Comparison of ENCODE assay signal across 33 cellular contexts in genomic region chr22:34354071-34354817, GRCh38.
"Had no signal": no experiment of that assay in that cellular context is flagged by ENCODE, and none has a peak within 500 bp of the region (broad histone marks: within the 10 kb centered on the region; RNA-seq: fewer than 3 reads in every experiment).

No MANE protein-coding gene starts in this region.

- ATAC-seq: activated CD4-positive, CD25-positive, alpha-beta regulatory T cell treated with anti-CD3 and anti-CD28 coated beads, Interleukin-2, amount 50 U/mL, for 24 hours; activated CD8-positive, alpha-beta T cell treated with anti-CD3 and anti-CD28 coated beads for 36 hours; activated naive CD4-positive, alpha-beta T cell treated with anti-CD3 and anti-CD28 coated beads, Interleukin-2, amount 50 U/mL, for 72 hours; gastroesophageal sphincter; T-helper 17 cell had no signal

- H3K36me3 ChIP-seq: ascending aorta, breast epithelium, cardiac muscle cell, colonic mucosa, esophagus squamous epithelium, gastroesophageal sphincter, WERI-Rb-1 had no signal

- H3K4me1 Mint-ChIP-seq: activated B cell treated with CpG ODN at 0.5 μM for 24 hours; activated naive CD4-positive, alpha-beta T cell treated with anti-CD3 and anti-CD28 coated beads, Interleukin-2, amount 10 ng/mL, durations not matched to agents 7 days and 5 days; activated naive CD8-positive, alpha-beta T cell treated with anti-CD3 and anti-CD28 coated beads, Interleukin-2, amount 10 ng/mL, durations not matched to agents 7 days and 5 days; brain; T-helper 17 cell had no signal

- FAIRE-seq: endothelial cell of umbilical vein had no signal

- H3K27me3 ChIP-seq: ascending aorta, cardiac muscle cell, colonic mucosa, gastroesophageal sphincter had no signal

- H3K27ac Mint-ChIP-seq: activated B cell treated with CpG ODN at 0.5 μM for 24 hours; activated CD8-positive, alpha-beta T cell treated with anti-CD3 and anti-CD28 coated beads for 36 hours; activated naive CD4-positive, alpha-beta T cell treated with anti-CD3 and anti-CD28 coated beads, Interleukin-2, amount 10 ng/mL, durations not matched to agents 7 days and 5 days; activated naive CD4-positive, alpha-beta T cell treated with anti-CD3 and anti-CD28 coated beads, Interleukin-2, amount 50 U/mL, for 72 hours; activated naive CD8-positive, alpha-beta T cell treated with anti-CD3 and anti-CD28 coated beads, Interleukin-2, amount 10 ng/mL, durations not matched to agents 7 days and 5 days; activated T-helper 1 cell treated with anti-CD3 and anti-CD28 coated beads, Interleukin-12 subunit alpha, Interleukin-12 subunit beta, Interleukin-2, Interleukin-4 antibody, amounts not matched to agents 30 ng/mL and 10 ng/mL and 1 ng/mL, durations not matched to agents 14 hours and 24 hours and 36 hours; activated T-helper 2 cell treated with anti-CD3 and anti-CD28 coated beads, Interferon-gamma antibody, Interleukin-2, Interleukin-4, amounts not matched to agents 10 μg/mL and 5 μg/mL and 100 μg/mL, durations not matched to agents 14 hours and 24 hours and 36 hours; brain; T-helper 17 cell; T-helper 2 cell treated with Interferon-gamma antibody and Interleukin-4, amounts not matched to agents 5 μg/mL and 100 μg/mL, for 36 hours had no signal

- H3K4me3 ChIP-seq: ascending aorta, breast epithelium, cardiac muscle cell, colonic mucosa, esophagus squamous epithelium, gastroesophageal sphincter had no signal

- H3K27ac ChIP-seq: ascending aorta, breast epithelium, cardiac muscle cell, colonic mucosa, epithelial cell of prostate, esophagus squamous epithelium, gastroesophageal sphincter, WERI-Rb-1 had no signal

- H3K9me3 Mint-ChIP-seq: activated B cell treated with CpG ODN at 0.5 μM for 24 hours; activated naive CD8-positive, alpha-beta T cell treated with anti-CD3 and anti-CD28 coated beads, Interleukin-2, amount 10 ng/mL, durations not matched to agents 7 days and 5 days had no signal

- H3K27me3 Mint-ChIP-seq: activated CD8-positive, alpha-beta T cell treated with anti-CD3 and anti-CD28 coated beads for 36 hours; activated naive CD4-positive, alpha-beta T cell treated with anti-CD3 and anti-CD28 coated beads, Interleukin-2, amount 10 ng/mL, durations not matched to agents 7 days and 5 days; activated naive CD8-positive, alpha-beta T cell treated with anti-CD3 and anti-CD28 coated beads, Interleukin-2, amount 10 ng/mL, durations not matched to agents 7 days and 5 days; T-helper 17 cell had no signal

- H3K4me1 ChIP-seq: ascending aorta, breast epithelium, colonic mucosa, esophagus squamous epithelium, gastroesophageal sphincter had no signal

- H3K9me3 ChIP-seq: ascending aorta, breast epithelium, colonic mucosa, esophagus squamous epithelium, gastroesophageal sphincter had no signal

- H3K4me3 Mint-ChIP-seq: activated B cell treated with CpG ODN at 0.5 μM for 24 hours; activated CD8-positive, alpha-beta T cell treated with anti-CD3 and anti-CD28 coated beads for 36 hours; activated naive CD4-positive, alpha-beta T cell treated with anti-CD3 and anti-CD28 coated beads, Interleukin-2, amount 10 ng/mL, durations not matched to agents 7 days and 5 days; activated naive CD8-positive, alpha-beta T cell treated with anti-CD3 and anti-CD28 coated beads, Interleukin-2, amount 10 ng/mL, durations not matched to agents 7 days and 5 days; activated T-helper 1 cell treated with anti-CD3 and anti-CD28 coated beads, Interleukin-12 subunit alpha, Interleukin-12 subunit beta, Interleukin-2, Interleukin-4 antibody, amounts not matched to agents 30 ng/mL and 10 ng/mL and 1 ng/mL, durations not matched to agents 14 hours and 24 hours and 36 hours; brain; T-helper 17 cell; T-helper 2 cell treated with Interferon-gamma antibody and Interleukin-4, amounts not matched to agents 5 μg/mL and 100 μg/mL, for 36 hours had no signal

- DNase-seq: activated B cell treated with CpG ODN at 0.5 μM for 24 hours; activated CD4-positive, alpha-beta T cell treated with anti-CD3 and anti-CD28 coated beads for 48 hours; activated CD4-positive, alpha-beta T cell treated with anti-CD3 and anti-CD28 coated beads, Interleukin-2, amount 50 U/mL, for 1 hour; activated CD4-positive, alpha-beta T cell treated with anti-CD3 and anti-CD28 coated beads, Interleukin-2, amount 50 U/mL, for 48 hours; activated CD8-positive, alpha-beta memory T cell treated with anti-CD3 and anti-CD28 coated beads for 24 hours; activated CD8-positive, alpha-beta T cell treated with anti-CD3 and anti-CD28 coated beads for 36 hours; activated gamma-delta T cell; activated naive CD4-positive, alpha-beta T cell; activated naive CD4-positive, alpha-beta T cell treated with anti-CD3 and anti-CD28 coated beads, Interleukin-2, amount 10 ng/mL, durations not matched to agents 7 days and 5 days; activated naive CD8-positive, alpha-beta T cell treated with anti-CD3 and anti-CD28 coated beads, Interleukin-2, amount 10 ng/mL, durations not matched to agents 7 days and 5 days; activated T-cell treated with anti-CD3 and anti-CD28 coated beads, Interleukin-2, amount 50 U/mL, for 48 hours; central memory CD4-positive, alpha-beta T cell; cerebellar nuclear complex; colonic mucosa; effector CD8-positive, alpha-beta T cell; esophagus squamous epithelium; foreskin melanocyte; T-helper 1 cell; T-helper 17 cell; T1000; WERI-Rb-1 had no signal

- H3K36me3 Mint-ChIP-seq: activated naive CD4-positive, alpha-beta T cell treated with anti-CD3 and anti-CD28 coated beads, Interleukin-2, amount 10 ng/mL, durations not matched to agents 7 days and 5 days; activated naive CD8-positive, alpha-beta T cell treated with anti-CD3 and anti-CD28 coated beads, Interleukin-2, amount 10 ng/mL, durations not matched to agents 7 days and 5 days; brain had no signal
